ENCODE assay signal across 16 cellular contexts in genomic region chr19:57419439-57419838, GRCh38. TPM values are rescaled to one million over a fixed set of nuclear protein-coding genes. Genes with fewer than 3 reads are reported as not detected.
DNase-seq lines count a peak whose midpoint lies in the region; ATAC-seq, FAIRE-seq and TF ChIP-seq lines count a peak whose summit lies in the region.
"Had no signal": no experiment of that assay in that cellular context is flagged by ENCODE, and none has a peak within 500 bp of the region (broad histone marks: within the 10 kb centered on the region; RNA-seq: fewer than 3 reads in every experiment).

No MANE protein-coding gene starts in this region.

- H3K36me3 Mint-ChIP-seq in astrocyte (ENCODE audit: low read depth, unreplicated experiment) = peaks cover 46% of the 10 kb centered on the region
- H3K36me3 Mint-ChIP-seq in type B pancreatic cell = peaks cover 66% of the 10 kb centered on the region

- TF ChIP-seq CTCF in astrocyte (IDR thresholded peaks at IDR 0.05; ENCODE audit: insufficient read depth, low read depth, low read length) (no peak), type B pancreatic cell (conservative IDR thresholded peaks at IDR 0.05) (no peak)

- H3K79me2 ChIP-seq in astrocyte (ENCODE audit: insufficient read depth, low read length) = peaks cover 33% of the 10 kb centered on the region

- H3K27ac ChIP-seq in astrocyte (ENCODE audit: low read depth, low read length) = no peak overlapping the region
- H3K27ac ChIP-seq: BLaER1 treated with 17β-estradiol and CSF1 and Interleukin-3, amounts not matched to agents 10 nM and 100 nM had no signal

- no peak for ATAC-seq in GM19035 (IDR thresholded peaks at IDR 0.05; ENCODE audit: unreplicated experiment)
- ATAC-seq: CD8-positive, alpha-beta T cell had no signal

- no peaks in the 10 kb centered on the region for H3K4me1 ChIP-seq in astrocyte (ENCODE audit: insufficient read depth, low read length)
- H3K4me1 ChIP-seq: BLaER1 treated with 17β-estradiol and CSF1 and Interleukin-3, amounts not matched to agents 10 nM and 100 nM had no signal

- H3K36me3 ChIP-seq in astrocyte (ENCODE audit: insufficient read depth, low read length) = peaks cover 31% of the 10 kb centered on the region

- H2AFZ ChIP-seq in astrocyte (ENCODE audit: low read depth, low read length) = no peak overlapping the region

- H3K9ac ChIP-seq in astrocyte (ENCODE audit: low read length) = no peak overlapping the region
- H3K9ac ChIP-seq: BLaER1 treated with 17β-estradiol and CSF1 and Interleukin-3, amounts not matched to agents 10 nM and 100 nM had no signal

- no peaks in the 10 kb centered on the region for H3K27me3 ChIP-seq in astrocyte (ENCODE audit: insufficient read depth, low read length)
- H3K27me3 ChIP-seq: BLaER1 treated with 17β-estradiol and CSF1 and Interleukin-3, amounts not matched to agents 10 nM and 100 nM had no signal

- peak overlapping the region; percentile 10 for H3K4me3 ChIP-seq in astrocyte (ENCODE audit: insufficient read depth, low read depth, low read length)
- H3K4me3 ChIP-seq: BLaER1 treated with 17β-estradiol and CSF1 and Interleukin-3, amounts not matched to agents 10 nM and 100 nM had no signal

- H3K27me3 Mint-ChIP-seq in astrocyte (ENCODE audit: low read depth, unreplicated experiment) = no peaks in the 10 kb centered on the region
- H3K27me3 Mint-ChIP-seq in type B pancreatic cell = no peaks in the 10 kb centered on the region
- H3K27me3 Mint-ChIP-seq: B cell had no signal

- no peak overlapping the region for H3K4me3 Mint-ChIP-seq in astrocyte (ENCODE audit: unreplicated experiment)
- H3K4me3 Mint-ChIP-seq in type B pancreatic cell = no peak overlapping the region
- H3K4me3 Mint-ChIP-seq: B cell; CD8-positive, alpha-beta T cell; H9 had no signal

- H3K9me3 ChIP-seq in astrocyte (ENCODE audit: insufficient read depth, low read depth, low read length) = peaks cover 34% of the 10 kb centered on the region

- H3K27ac Mint-ChIP-seq in astrocyte (ENCODE audit: unreplicated experiment) (no peak overlapping the region), type B pancreatic cell (no peak overlapping the region)
- H3K27ac Mint-ChIP-seq: B cell; CD8-positive, alpha-beta T cell; H9 had no signal

- no peaks in the 10 kb centered on the region for H4K20me1 ChIP-seq in astrocyte (ENCODE audit: insufficient read depth, low read length)

- peak; percentile 20 for FAIRE-seq in HTR-8/SVneo (lab: Jason Lieb, UNC)
- no peak for FAIRE-seq in astrocyte (lab: Jason Lieb, UNC)
- FAIRE-seq: H1 had no signal

- H3K9me3 Mint-ChIP-seq in astrocyte (ENCODE audit: unreplicated experiment) = peaks cover 12% of the 10 kb centered on the region
- peaks cover 21% of the 10 kb centered on the region for H3K9me3 Mint-ChIP-seq in type B pancreatic cell
- H3K9me3 Mint-ChIP-seq: H9 had no signal

- DNase-seq in HTR-8/SVneo (ENCODE audit: insufficient read length, low spot score) (no peak), astrocyte (ENCODE audit: low read depth) (no peak), mesenteric fat pad (ENCODE audit: low spot score) (peak; percentile 57), type B pancreatic cell (ENCODE audit: extremely low spot score, unreplicated experiment) (peak; percentile 11), putamen (ENCODE audit: low spot score) (no peak), midbrain (lab: John Stamatoyannopoulos, UW) (no peak)
- DNase-seq: 8988T; Calu3; CD8-positive, alpha-beta T cell; DMS79 treated with DMSO at 0.1 percent for 48 hours; GF-D8; H9 had no signal

- H3K4me1 Mint-ChIP-seq in astrocyte (ENCODE audit: low read depth, unreplicated experiment) (no peaks in the 10 kb centered on the region), type B pancreatic cell (ENCODE audit: unreplicated experiment) (no peaks in the 10 kb centered on the region)
- H3K4me1 Mint-ChIP-seq: H9 had no signal

- H3K4me2 ChIP-seq in astrocyte (ENCODE audit: low read length) = no peak overlapping the region
- H3K4me2 ChIP-seq: BLaER1 treated with 17β-estradiol and CSF1 and Interleukin-3, amounts not matched to agents 10 nM and 100 nM had no signal

RNA-seq across cellular contexts. Expression of gene ZNF17, which starts 8.5 kb away (rescaled TPM):
- total RNA-seq in astrocyte = 7.7 and 11.6 TPM in 2 replicates
- total RNA-seq in mesenteric fat pad = 8.6 TPM
- total RNA-seq in type B pancreatic cell (ENCODE audit: low replicate concordance) = 13.3 and 13.9 TPM in 2 replicates

RNA-seq across cellular contexts. Expression of gene ZNF749, which starts 15.7 kb away (rescaled TPM):
- 14.1 and 16.2 TPM in 2 replicates for total RNA-seq in astrocyte
- total RNA-seq in mesenteric fat pad = 12.1 TPM
- 17.5 and 26.6 TPM in 2 replicates for total RNA-seq in type B pancreatic cell (ENCODE audit: low replicate concordance)

RNA-seq across cellular contexts. Expression of gene ZNF548, which starts 29.8 kb away (rescaled TPM):
- total RNA-seq in astrocyte (16.6 and 16.7 TPM in 2 replicates), mesenteric fat pad (13.9 TPM), type B pancreatic cell (ENCODE audit: low replicate concordance) (23.9 and 28.2 TPM in 2 replicates)

RNA-seq across cellular contexts. Expression of gene VN1R1, which starts 37.5 kb away (rescaled TPM):
- total RNA-seq in astrocyte (1.5 and 1.7 TPM in 2 replicates), mesenteric fat pad (0.64 TPM), type B pancreatic cell (ENCODE audit: low replicate concordance) (0.94 and 1.6 TPM in 2 replicates)

RNA-seq across cellular contexts. Expression of gene TRAPPC2B, which starts 56.1 kb away (rescaled TPM):
- 9.2 and 11.6 TPM in 2 replicates for total RNA-seq in astrocyte
- total RNA-seq in mesenteric fat pad = 10.3 TPM
- 11.9 and 12.3 TPM in 2 replicates for total RNA-seq in type B pancreatic cell (ENCODE audit: low replicate concordance)

Comparison
In these comparisons a context has a peak if more than half of its experiments do, and no peak if none do; other contexts are left out.
1. DNase-seq: peak in mesenteric fat pad (single experiment) and type B pancreatic cell (single experiment); none in HTR-8/SVneo (single experiment), astrocyte (single experiment), putamen (single experiment) and midbrain (single experiment).